ENCODE assay signal across 1 cellular context in genomic region chr19:495047-495439, GRCh38.
TF ChIP-seq lines count a peak whose summit lies in the region.

No MANE protein-coding gene starts in this region.

TF ChIP-seq in H1, 55 proteins besides CTCF, POLR2A, EP300 and RAD21:
- TF ChIP-seq ZNF274 (IDR thresholded peaks at IDR 0.05; ENCODE audit: borderline replicate concordance, extremely low read depth, low read length): no peak
- no peak for TF ChIP-seq FOSL1 (IDR thresholded peaks at IDR 0.05; ENCODE audit: insufficient read depth, low read depth, low read length)
- no peak for TF ChIP-seq USF2 (IDR thresholded peaks at IDR 0.05; ENCODE audit: low read length)
